1 cellular context compared by ENCODE assay signal in the genomic region with DNA sequence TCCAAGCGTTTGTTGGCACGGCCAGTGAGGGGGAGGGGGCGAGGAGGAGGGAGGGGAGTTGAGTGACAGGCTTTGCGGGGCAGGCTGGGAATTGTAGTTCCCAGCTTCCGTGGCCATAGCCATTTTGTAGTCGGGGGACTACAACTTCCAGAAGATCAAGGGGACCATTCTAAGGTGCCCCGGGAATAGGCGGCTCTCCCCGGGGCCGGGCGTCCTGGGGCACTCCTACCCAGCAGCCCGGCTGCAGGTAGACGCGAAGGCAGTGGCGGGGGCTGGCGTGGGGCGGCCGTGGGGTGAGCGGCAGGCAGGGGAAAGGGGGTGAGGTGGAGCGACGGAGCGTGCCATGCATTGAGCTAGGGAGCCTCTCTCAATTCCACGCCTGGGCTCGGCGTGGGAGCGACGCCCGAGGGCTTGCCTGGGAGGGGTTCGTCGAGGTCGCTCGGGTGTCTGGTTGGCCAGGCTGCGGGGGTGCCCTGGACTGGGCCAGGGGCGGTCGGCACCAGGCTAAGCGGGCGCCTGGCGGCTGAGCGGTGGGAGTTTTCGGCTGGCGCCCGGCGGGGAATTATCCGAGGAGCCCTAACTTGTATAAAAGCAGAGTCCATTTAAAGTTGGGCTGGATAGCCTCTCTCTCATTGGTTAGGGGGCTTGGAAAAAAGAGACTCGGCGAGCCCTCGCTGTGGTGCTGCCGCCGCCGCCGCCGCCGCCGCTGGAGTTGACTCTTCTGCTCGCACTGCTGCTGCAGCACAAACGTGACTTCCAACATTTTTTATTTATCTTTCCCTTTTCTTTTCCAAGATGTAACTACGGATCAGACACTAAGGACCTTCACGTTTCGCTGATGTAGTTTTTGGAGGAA.
TF ChIP-seq lines count a peak whose summit lies in the region.

A gene (plus strand): TSS at position 709 of the 856 bp plus-strand sequence. CDS start 471 bp downstream, outside the sequence.

TF ChIP-seq in HepG2, 621 proteins besides CTCF, POLR2A, EP300 and RAD21 (continued from another document and continues in another):
- TF ChIP-seq, protein P1, sequence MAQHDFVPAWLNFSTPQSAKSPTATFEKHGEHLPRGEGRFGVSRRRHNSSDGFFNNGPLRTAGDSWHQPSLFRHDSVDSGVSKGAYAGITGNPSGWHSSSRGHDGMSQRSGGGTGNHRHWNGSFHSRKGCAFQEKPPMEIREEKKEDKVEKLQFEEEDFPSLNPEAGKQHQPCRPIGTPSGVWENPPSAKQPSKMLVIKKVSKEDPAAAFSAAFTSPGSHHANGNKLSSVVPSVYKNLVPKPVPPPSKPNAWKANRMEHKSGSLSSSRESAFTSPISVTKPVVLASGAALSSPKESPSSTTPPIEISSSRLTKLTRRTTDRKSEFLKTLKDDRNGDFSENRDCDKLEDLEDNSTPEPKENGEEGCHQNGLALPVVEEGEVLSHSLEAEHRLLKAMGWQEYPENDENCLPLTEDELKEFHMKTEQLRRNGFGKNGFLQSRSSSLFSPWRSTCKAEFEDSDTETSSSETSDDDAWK (CRISPR knock-in tag; IDR thresholded peaks at IDR 0.05): no peak
- TF ChIP-seq ZNF724P (CRISPR knock-in tag; IDR thresholded peaks at IDR 0.05; ENCODE audit: borderline replicate concordance): no peak
- TF ChIP-seq, protein P2, sequence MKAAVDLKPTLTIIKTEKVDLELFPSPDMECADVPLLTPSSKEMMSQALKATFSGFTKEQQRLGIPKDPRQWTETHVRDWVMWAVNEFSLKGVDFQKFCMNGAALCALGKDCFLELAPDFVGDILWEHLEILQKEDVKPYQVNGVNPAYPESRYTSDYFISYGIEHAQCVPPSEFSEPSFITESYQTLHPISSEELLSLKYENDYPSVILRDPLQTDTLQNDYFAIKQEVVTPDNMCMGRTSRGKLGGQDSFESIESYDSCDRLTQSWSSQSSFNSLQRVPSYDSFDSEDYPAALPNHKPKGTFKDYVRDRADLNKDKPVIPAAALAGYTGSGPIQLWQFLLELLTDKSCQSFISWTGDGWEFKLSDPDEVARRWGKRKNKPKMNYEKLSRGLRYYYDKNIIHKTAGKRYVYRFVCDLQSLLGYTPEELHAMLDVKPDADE (CRISPR knock-in tag; IDR thresholded peaks at IDR 0.05): no peak
- peak; percentile 51; the same call in 1 of the 2 replicates for TF ChIP-seq ZSCAN21 (CRISPR knock-in tag; IDR thresholded peaks at IDR 0.05; ENCODE audit: borderline replicate concordance)
- no peak for TF ChIP-seq RORA (CRISPR knock-in tag; IDR thresholded peaks at IDR 0.05)
- TF ChIP-seq SALL1 (CRISPR knock-in tag; IDR thresholded peaks at IDR 0.05): peak; percentile 33; the same call in 1 of the 2 replicates
- TF ChIP-seq HCFC1 (IDR thresholded peaks at IDR 0.05; ENCODE audit: low read depth, low read length): peak; percentile 94
- TF ChIP-seq NONO (IDR thresholded peaks at IDR 0.05): no peak
- TF ChIP-seq NONO (CRISPR knock-in tag; conservative IDR thresholded peaks at IDR 0.05): peak; percentile 64; the same call in 1 of the 2 replicates
- TF ChIP-seq ZNF788 (CRISPR knock-in tag; IDR thresholded peaks at IDR 0.05; ENCODE audit: borderline replicate concordance): peak; percentile 78; the same call in 1 of the 2 replicates
- TF ChIP-seq PTBP1 (IDR thresholded peaks at IDR 0.05; ENCODE audit: low read depth, low read length, poor library complexity, severe bottlenecking): peak; percentile 35
- no peak for TF ChIP-seq SOX6 (IDR thresholded peaks at IDR 0.05)
- peak; percentile 34; the same call in 1 of the 2 replicates for TF ChIP-seq SOX6 (CRISPR knock-in tag; IDR thresholded peaks at IDR 0.05)
- no peak for TF ChIP-seq CCDC6 (CRISPR knock-in tag; IDR thresholded peaks at IDR 0.05)
- TF ChIP-seq ZNF547 (CRISPR knock-in tag; IDR thresholded peaks at IDR 0.05): 0 out of 2 replicates have a peak, but pooled peaks have one; percentile 53
- TF ChIP-seq ZNF746 (CRISPR knock-in tag; IDR thresholded peaks at IDR 0.05): peak; percentile 70; the same call in 1 of the 2 replicates
- no peak for TF ChIP-seq ZNF460 (CRISPR knock-in tag; IDR thresholded peaks at IDR 0.05; ENCODE audit: borderline replicate concordance)
- TF ChIP-seq, protein P3, sequence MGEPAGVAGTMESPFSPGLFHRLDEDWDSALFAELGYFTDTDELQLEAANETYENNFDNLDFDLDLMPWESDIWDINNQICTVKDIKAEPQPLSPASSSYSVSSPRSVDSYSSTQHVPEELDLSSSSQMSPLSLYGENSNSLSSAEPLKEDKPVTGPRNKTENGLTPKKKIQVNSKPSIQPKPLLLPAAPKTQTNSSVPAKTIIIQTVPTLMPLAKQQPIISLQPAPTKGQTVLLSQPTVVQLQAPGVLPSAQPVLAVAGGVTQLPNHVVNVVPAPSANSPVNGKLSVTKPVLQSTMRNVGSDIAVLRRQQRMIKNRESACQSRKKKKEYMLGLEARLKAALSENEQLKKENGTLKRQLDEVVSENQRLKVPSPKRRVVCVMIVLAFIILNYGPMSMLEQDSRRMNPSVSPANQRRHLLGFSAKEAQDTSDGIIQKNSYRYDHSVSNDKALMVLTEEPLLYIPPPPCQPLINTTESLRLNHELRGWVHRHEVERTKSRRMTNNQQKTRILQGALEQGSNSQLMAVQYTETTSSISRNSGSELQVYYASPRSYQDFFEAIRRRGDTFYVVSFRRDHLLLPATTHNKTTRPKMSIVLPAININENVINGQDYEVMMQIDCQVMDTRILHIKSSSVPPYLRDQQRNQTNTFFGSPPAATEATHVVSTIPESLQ (CRISPR knock-in tag; conservative IDR thresholded peaks at IDR 0.05): no peak; the same call in 1 of the 2 replicates
- peak; percentile 24; the same call in 1 of the 2 replicates for TF ChIP-seq TSC22D2 (CRISPR knock-in tag; IDR thresholded peaks at IDR 0.05; ENCODE audit: borderline replicate concordance)
- TF ChIP-seq KMT2B (CRISPR knock-in tag; IDR thresholded peaks at IDR 0.05): peak; percentile 82
- TF ChIP-seq ZSCAN20 (CRISPR knock-in tag; IDR thresholded peaks at IDR 0.05; ENCODE audit: borderline replicate concordance): no peak
- TF ChIP-seq, protein P4, sequence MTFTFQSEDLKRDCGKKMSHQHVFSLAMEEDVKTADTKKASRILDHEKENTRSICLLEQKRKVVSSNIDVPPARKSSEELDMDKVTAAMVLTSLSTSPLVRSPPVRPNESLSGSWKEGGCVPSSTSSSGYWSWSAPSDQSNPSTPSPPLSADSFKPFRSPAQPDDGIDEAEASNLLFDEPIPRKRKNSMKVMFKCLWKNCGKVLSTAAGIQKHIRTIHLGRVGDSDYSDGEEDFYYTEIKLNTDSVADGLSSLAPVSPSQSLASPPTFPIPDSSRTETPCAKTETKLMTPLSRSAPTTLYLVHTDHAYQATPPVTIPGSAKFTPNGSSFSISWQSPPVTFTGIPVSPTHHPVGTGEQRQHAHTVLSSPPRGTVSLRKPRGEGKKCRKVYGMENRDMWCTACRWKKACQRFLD (CRISPR knock-in tag; IDR thresholded peaks at IDR 0.05; ENCODE audit: borderline replicate concordance): 0 out of 2 replicates have a peak, but pooled peaks have one; percentile 86
- TF ChIP-seq, protein P5, sequence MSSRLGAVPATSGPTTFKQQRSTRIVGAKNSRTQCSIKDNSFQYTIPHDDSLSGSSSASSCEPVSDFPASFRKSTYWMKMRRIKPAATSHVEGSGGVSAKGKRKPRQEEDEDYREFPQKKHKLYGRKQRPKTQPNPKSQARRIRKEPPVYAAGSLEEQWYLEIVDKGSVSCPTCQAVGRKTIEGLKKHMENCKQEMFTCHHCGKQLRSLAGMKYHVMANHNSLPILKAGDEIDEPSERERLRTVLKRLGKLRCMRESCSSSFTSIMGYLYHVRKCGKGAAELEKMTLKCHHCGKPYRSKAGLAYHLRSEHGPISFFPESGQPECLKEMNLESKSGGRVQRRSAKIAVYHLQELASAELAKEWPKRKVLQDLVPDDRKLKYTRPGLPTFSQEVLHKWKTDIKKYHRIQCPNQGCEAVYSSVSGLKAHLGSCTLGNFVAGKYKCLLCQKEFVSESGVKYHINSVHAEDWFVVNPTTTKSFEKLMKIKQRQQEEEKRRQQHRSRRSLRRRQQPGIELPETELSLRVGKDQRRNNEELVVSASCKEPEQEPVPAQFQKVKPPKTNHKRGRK (CRISPR knock-in tag; IDR thresholded peaks at IDR 0.05): no peak
- no peak for TF ChIP-seq AKAP8 (CRISPR knock-in tag; IDR thresholded peaks at IDR 0.05)
- TF ChIP-seq, protein P6, sequence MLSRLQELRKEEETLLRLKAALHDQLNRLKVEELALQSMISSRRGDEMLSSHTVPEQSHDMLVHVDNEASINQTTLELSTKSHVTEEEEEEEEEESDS (CRISPR knock-in tag; IDR thresholded peaks at IDR 0.05; ENCODE audit: borderline replicate concordance): no peak
- TF ChIP-seq IRF2 (CRISPR knock-in tag; IDR thresholded peaks at IDR 0.05): peak; percentile 15; the same call in 1 of the 2 replicates
- TF ChIP-seq RARA (CRISPR knock-in tag; IDR thresholded peaks at IDR 0.05): peak; percentile 8; the same call in 1 of the 2 replicates
- no peak for TF ChIP-seq NR3C1 (CRISPR knock-in tag; IDR thresholded peaks at IDR 0.05)
- TF ChIP-seq, protein P7, sequence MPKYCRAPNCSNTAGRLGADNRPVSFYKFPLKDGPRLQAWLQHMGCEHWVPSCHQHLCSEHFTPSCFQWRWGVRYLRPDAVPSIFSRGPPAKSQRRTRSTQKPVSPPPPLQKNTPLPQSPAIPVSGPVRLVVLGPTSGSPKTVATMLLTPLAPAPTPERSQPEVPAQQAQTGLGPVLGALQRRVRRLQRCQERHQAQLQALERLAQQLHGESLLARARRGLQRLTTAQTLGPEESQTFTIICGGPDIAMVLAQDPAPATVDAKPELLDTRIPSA (CRISPR knock-in tag; IDR thresholded peaks at IDR 0.05; ENCODE audit: borderline replicate concordance): peak; percentile 30; the same call in 1 of the 2 replicates
- no peak for TF ChIP-seq TCF7L2 (IDR thresholded peaks at IDR 0.05; ENCODE audit: low read depth, low read length)
- TF ChIP-seq, protein P8, sequence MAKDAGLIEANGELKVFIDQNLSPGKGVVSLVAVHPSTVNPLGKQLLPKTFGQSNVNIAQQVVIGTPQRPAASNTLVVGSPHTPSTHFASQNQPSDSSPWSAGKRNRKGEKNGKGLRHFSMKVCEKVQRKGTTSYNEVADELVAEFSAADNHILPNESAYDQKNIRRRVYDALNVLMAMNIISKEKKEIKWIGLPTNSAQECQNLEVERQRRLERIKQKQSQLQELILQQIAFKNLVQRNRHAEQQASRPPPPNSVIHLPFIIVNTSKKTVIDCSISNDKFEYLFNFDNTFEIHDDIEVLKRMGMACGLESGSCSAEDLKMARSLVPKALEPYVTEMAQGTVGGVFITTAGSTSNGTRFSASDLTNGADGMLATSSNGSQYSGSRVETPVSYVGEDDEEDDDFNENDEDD (CRISPR knock-in tag; IDR thresholded peaks at IDR 0.05; ENCODE audit: borderline replicate concordance): no peak
- TF ChIP-seq, protein P9, sequence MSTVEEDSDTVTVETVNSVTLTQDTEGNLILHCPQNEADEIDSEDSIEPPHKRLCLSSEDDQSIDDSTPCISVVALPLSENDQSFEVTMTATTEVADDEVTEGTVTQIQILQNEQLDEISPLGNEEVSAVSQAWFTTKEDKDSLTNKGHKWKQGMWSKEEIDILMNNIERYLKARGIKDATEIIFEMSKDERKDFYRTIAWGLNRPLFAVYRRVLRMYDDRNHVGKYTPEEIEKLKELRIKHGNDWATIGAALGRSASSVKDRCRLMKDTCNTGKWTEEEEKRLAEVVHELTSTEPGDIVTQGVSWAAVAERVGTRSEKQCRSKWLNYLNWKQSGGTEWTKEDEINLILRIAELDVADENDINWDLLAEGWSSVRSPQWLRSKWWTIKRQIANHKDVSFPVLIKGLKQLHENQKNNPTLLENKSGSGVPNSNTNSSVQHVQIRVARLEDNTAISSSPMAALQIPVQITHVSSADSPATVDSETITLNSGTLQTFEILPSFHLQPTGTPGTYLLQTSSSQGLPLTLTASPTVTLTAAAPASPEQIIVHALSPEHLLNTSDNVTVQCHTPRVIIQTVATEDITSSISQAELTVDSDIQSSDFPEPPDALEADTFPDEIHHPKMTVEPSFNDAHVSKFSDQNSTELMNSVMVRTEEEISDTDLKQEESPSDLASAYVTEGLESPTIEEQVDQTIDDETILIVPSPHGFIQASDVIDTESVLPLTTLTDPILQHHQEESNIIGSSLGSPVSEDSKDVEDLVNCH (CRISPR knock-in tag; IDR thresholded peaks at IDR 0.05): peak; percentile 4; the same call in 1 of the 2 replicates
- no peak for TF ChIP-seq ZNF17 (CRISPR knock-in tag; IDR thresholded peaks at IDR 0.05)
- peak; percentile 79 for TF ChIP-seq ZNF747 (CRISPR knock-in tag; IDR thresholded peaks at IDR 0.05; ENCODE audit: borderline replicate concordance)
- no peak for TF ChIP-seq ONECUT2 (CRISPR knock-in tag; IDR thresholded peaks at IDR 0.05)
- no peak for TF ChIP-seq RAD51 (IDR thresholded peaks at IDR 0.05; ENCODE audit: borderline replicate concordance)
- peak; percentile 58; the same call in 1 of the 2 replicates for TF ChIP-seq KLF6 (CRISPR knock-in tag; IDR thresholded peaks at IDR 0.05)
- TF ChIP-seq, protein P10, sequence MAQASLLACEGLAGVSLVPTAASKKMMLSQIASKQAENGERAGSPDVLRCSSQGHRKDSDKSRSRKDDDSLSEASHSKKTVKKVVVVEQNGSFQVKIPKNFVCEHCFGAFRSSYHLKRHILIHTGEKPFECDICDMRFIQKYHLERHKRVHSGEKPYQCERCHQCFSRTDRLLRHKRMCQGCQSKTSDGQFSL (CRISPR knock-in tag; IDR thresholded peaks at IDR 0.05): no peak
- TF ChIP-seq, protein P11, sequence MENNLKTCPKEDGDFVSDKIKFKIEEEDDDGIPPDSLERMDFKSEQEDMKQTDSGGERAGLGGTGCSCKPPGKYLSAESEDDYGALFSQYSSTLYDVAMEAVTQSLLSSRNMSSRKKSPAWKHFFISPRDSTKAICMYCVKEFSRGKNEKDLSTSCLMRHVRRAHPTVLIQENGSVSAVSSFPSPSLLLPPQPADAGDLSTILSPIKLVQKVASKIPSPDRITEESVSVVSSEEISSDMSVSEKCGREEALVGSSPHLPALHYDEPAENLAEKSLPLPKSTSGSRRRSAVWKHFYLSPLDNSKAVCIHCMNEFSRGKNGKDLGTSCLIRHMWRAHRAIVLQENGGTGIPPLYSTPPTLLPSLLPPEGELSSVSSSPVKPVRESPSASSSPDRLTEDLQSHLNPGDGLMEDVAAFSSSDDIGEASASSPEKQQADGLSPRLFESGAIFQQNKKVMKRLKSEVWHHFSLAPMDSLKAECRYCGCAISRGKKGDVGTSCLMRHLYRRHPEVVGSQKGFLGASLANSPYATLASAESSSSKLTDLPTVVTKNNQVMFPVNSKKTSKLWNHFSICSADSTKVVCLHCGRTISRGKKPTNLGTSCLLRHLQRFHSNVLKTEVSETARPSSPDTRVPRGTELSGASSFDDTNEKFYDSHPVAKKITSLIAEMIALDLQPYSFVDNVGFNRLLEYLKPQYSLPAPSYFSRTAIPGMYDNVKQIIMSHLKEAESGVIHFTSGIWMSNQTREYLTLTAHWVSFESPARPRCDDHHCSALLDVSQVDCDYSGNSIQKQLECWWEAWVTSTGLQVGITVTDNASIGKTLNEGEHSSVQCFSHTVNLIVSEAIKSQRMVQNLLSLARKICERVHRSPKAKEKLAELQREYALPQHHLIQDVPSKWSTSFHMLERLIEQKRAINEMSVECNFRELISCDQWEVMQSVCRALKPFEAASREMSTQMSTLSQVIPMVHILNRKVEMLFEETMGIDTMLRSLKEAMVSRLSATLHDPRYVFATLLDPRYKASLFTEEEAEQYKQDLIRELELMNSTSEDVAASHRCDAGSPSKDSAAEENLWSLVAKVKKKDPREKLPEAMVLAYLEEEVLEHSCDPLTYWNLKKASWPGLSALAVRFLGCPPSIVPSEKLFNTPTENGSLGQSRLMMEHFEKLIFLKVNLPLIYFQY (CRISPR knock-in tag; IDR thresholded peaks at IDR 0.05; ENCODE audit: borderline replicate concordance): 0 out of 2 replicates have a peak, but pooled peaks have one; percentile 34
